ENCODE assay signal across 10 cellular contexts in the genomic region with DNA sequence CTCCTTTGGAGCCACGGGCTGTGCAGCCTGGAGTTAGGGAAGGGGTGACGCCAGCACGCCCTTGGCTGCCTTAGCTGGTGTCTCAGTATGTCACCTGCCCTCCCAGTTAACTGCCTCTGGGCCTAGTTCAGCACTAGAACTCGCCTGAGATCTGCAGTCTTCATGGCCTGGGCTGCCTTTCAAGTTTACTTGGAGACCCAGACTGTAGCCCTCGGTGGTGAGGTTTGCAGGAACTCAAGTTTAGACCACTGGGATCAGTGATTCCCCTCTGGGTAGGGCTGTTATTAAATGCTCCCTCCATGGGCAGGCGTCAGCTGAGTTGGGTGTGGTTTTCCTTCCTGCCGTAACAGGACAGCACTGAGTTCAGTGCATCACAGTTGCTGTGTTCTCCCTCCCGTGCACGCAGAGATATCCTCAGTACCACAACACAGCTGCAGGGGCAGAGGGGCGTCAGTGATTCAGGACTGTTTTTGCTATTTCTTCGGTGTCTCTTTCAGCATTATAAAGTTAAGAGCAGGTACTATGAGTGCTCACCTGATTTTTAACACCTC. TPM values are rescaled to one million over a fixed set of nuclear protein-coding genes. Genes with fewer than 3 reads are reported as not detected.
DNase-seq lines count a peak whose midpoint lies in the region; ATAC-seq and TF ChIP-seq lines count a peak whose summit lies in the region.
"Had no signal": no experiment of that assay in that cellular context is flagged by ENCODE, and none has a peak within 500 bp of the region (broad histone marks: within the 10 kb centered on the region; RNA-seq: fewer than 3 reads in every experiment).

No MANE protein-coding gene starts in this region.

- no peaks in the 10 kb centered on the region for H3K27me3 Mint-ChIP-seq in activated naive CD4-positive, alpha-beta T cell treated with anti-CD3 and anti-CD28 coated beads for 36 hours (ENCODE audit: low read depth)
- no peaks in the 10 kb centered on the region for H3K27me3 Mint-ChIP-seq in naive thymus-derived CD4-positive, alpha-beta T cell
- no peaks in the 10 kb centered on the region for H3K27me3 Mint-ChIP-seq in Caco-2 (ENCODE audit: insufficient read depth, unreplicated experiment)

- POLR2A ChIA-PET in naive thymus-derived CD4-positive, alpha-beta T cell (lab: Charles Lee), result interaction anchor here (0.6 to 9.0 kb wide), 16 partner anchors 9 to 654 kb away, joined by 3 to 58 read pairs (median 4); partner anchors contain the start of genes HELQ, HNRNPDL, MRPS18C and PLAC8
- POLR2A ChIA-PET in Caco-2 (lab: Charles Lee), result no interaction called here

- peaks cover 3 to 20% (median 6%) of the 10 kb centered on the region in 3 experiments for H3K36me3 ChIP-seq in naive thymus-derived CD4-positive, alpha-beta T cell (ENCODE audit: control insufficient read depth in 2 of 3, insufficient read depth in 3 of 3, low read length in 3 of 3)
- H3K36me3 ChIP-seq in Caco-2 (ENCODE audit: control insufficient read depth, insufficient read depth, low read length), result no peaks in the 10 kb centered on the region
- H3K36me3 ChIP-seq: adrenal gland had no signal

- intact Hi-C loops in activated naive CD4-positive, alpha-beta T cell treated with anti-CD3 and anti-CD28 coated beads for 36 hours (cut with micrococcal nuclease), result loop anchor here (1.0 kb wide), 1 partner anchor 10 kb away; no protein-coding TSS in a partner anchor
- intact Hi-C loops in naive thymus-derived CD4-positive, alpha-beta T cell (cut with micrococcal nuclease), result loop anchor here (1.0 to 2.0 kb wide), 7 partner anchors 10 to 176 kb away; partner anchors contain the start of gene PLAC8 (in 1 of the 2)
- intact Hi-C loops in Caco-2 (cut with micrococcal nuclease; ENCODE audit: unreplicated experiment), result no loop called here

- H3K36me3 Mint-ChIP-seq in activated naive CD4-positive, alpha-beta T cell treated with anti-CD3 and anti-CD28 coated beads for 36 hours (ENCODE audit: low read depth), result peaks cover 11% of the 10 kb centered on the region
- peaks cover 6 to 49% (median 27%) of the 10 kb centered on the region in 5 donors for H3K36me3 Mint-ChIP-seq in naive thymus-derived CD4-positive, alpha-beta T cell
- H3K36me3 Mint-ChIP-seq in Caco-2 (ENCODE audit: insufficient read depth, unreplicated experiment), result peaks cover 9% of the 10 kb centered on the region

- ATAC-seq in GM18868 (IDR thresholded peaks at IDR 0.05; ENCODE audit: unreplicated experiment), result peak; percentile 46
- ATAC-seq in naive thymus-derived CD4-positive, alpha-beta T cell, result peak; percentile 98
- no peak for ATAC-seq in GM18520 (IDR thresholded peaks at IDR 0.05; ENCODE audit: unreplicated experiment)

- no peak overlapping the region for H3K4me3 Mint-ChIP-seq in activated naive CD4-positive, alpha-beta T cell treated with anti-CD3 and anti-CD28 coated beads for 36 hours
- peak overlapping the region; percentile 43 to 74 (median 62) for H3K4me3 Mint-ChIP-seq in naive thymus-derived CD4-positive, alpha-beta T cell
- H3K4me3 Mint-ChIP-seq in Caco-2 (ENCODE audit: unreplicated experiment), result no peak overlapping the region

- no peaks in the 10 kb centered on the region for H3K9me3 Mint-ChIP-seq in activated naive CD4-positive, alpha-beta T cell treated with anti-CD3 and anti-CD28 coated beads for 36 hours
- peaks cover 0 to 6% (median 2%) of the 10 kb centered on the region in 11 donors for H3K9me3 Mint-ChIP-seq in naive thymus-derived CD4-positive, alpha-beta T cell
- H3K9me3 Mint-ChIP-seq in Caco-2 (ENCODE audit: unreplicated experiment), result no peaks in the 10 kb centered on the region

- peak; percentile 56 to 72 for DNase-seq in NOMO-1 (lab: John Stamatoyannopoulos, UW; ENCODE audit: unreplicated experiment in 2 of 2)
- peak; percentile 59 for DNase-seq in activated naive CD4-positive, alpha-beta T cell treated with anti-CD3 and anti-CD28 coated beads for 36 hours
- DNase-seq in naive thymus-derived CD4-positive, alpha-beta T cell, result peak; percentile 36 to 86 (median 77)
- DNase-seq in Caco-2, result no peak
- DNase-seq in inferior parietal cortex (ENCODE audit: extremely low spot score), result no peak
- no peak for DNase-seq in NCI-H146 treated with DMSO at 0.1 percent for 48 hours (lab: John Stamatoyannopoulos, UW; ENCODE audit: unreplicated experiment)
- DNase-seq: islet precursor cell had no signal

- H3K4me1 Mint-ChIP-seq in activated naive CD4-positive, alpha-beta T cell treated with anti-CD3 and anti-CD28 coated beads for 36 hours (ENCODE audit: low read depth), result peaks cover 29% of the 10 kb centered on the region
- H3K4me1 Mint-ChIP-seq in naive thymus-derived CD4-positive, alpha-beta T cell, result peaks cover 25 to 55% (median 43%) of the 10 kb centered on the region in 7 donors
- no peaks in the 10 kb centered on the region for H3K4me1 Mint-ChIP-seq in Caco-2 (ENCODE audit: low read depth, unreplicated experiment)

- H3K4me3 ChIP-seq in naive thymus-derived CD4-positive, alpha-beta T cell (ENCODE audit: low read length), result no peak overlapping the region
- no peak overlapping the region for H3K4me3 ChIP-seq in Caco-2 (ENCODE audit: low read depth, low read length)
- H3K4me3 ChIP-seq: adrenal gland had no signal

- no peak for TF ChIP-seq CTCF in Caco-2 (IDR thresholded peaks at IDR 0.05; ENCODE audit: insufficient read depth in 1 of 2, low read depth in 1 of 2, low read length in 1 of 2, severe bottlenecking in 1 of 2, unreplicated experiment in 1 of 2)

- no TSS peak for BruUV-seq in Caco-2 (replicated peaks; lab: Mats Ljungman, UMichigan)

- H3K9me3 ChIP-seq in naive thymus-derived CD4-positive, alpha-beta T cell (ENCODE audit: control insufficient read depth in 2 of 3, low read length in 3 of 3), result peaks cover 0 to 5% (median 0%) of the 10 kb centered on the region in 3 experiments
- no peaks in the 10 kb centered on the region for H3K9me3 ChIP-seq in Caco-2
- H3K9me3 ChIP-seq: adrenal gland had no signal

- H3K27ac ChIP-seq in naive thymus-derived CD4-positive, alpha-beta T cell (ENCODE audit: low read depth, low read length), result peak overlapping the region; percentile 70
- H3K27ac ChIP-seq: adrenal gland had no signal

- no peak overlapping the region for H3K27ac Mint-ChIP-seq in activated naive CD4-positive, alpha-beta T cell treated with anti-CD3 and anti-CD28 coated beads for 36 hours
- H3K27ac Mint-ChIP-seq in naive thymus-derived CD4-positive, alpha-beta T cell, result peak overlapping the region; percentile 88 to 99 (median 94)
- no peak overlapping the region for H3K27ac Mint-ChIP-seq in Caco-2 (ENCODE audit: unreplicated experiment)

- CTCF ChIA-PET in activated naive CD4-positive, alpha-beta T cell treated with anti-CD3 and anti-CD28 coated beads for 36 hours (lab: Charles Lee), result interaction anchor here (0.8 to 1.9 kb wide), 8 partner anchors 9 to 177 kb away, joined by 3 to 8 read pairs (median 4); no protein-coding TSS in a partner anchor
- CTCF ChIA-PET in naive thymus-derived CD4-positive, alpha-beta T cell (lab: Charles Lee), result interaction anchor here (0.7 to 2.6 kb wide), 14 partner anchors 9 to 198 kb away, joined by 3 to 26 read pairs (median 4); partner anchors contain the start of gene PLAC8
- CTCF ChIA-PET in Caco-2 (lab: Charles Lee), result interaction anchor here (0.5 kb wide), 1 partner anchor 198 kb away, joined by 4 read pairs; no protein-coding TSS in a partner anchor

- H3K27me3 ChIP-seq in naive thymus-derived CD4-positive, alpha-beta T cell (ENCODE audit: control insufficient read depth in 2 of 2, insufficient read depth in 2 of 2, low read length in 2 of 2), result no peaks in the 10 kb centered on the region
- H3K27me3 ChIP-seq in Caco-2 (replicated peaks; ENCODE audit: control insufficient read depth, insufficient read depth, low read length), result no peaks in the 10 kb centered on the region
- H3K27me3 ChIP-seq: adrenal gland had no signal

- H3K4me1 ChIP-seq in naive thymus-derived CD4-positive, alpha-beta T cell (ENCODE audit: control insufficient read depth in 2 of 2, insufficient read depth in 2 of 2, low read length in 2 of 2), result peaks cover 12 to 29% of the 10 kb centered on the region in 2 donors
- H3K4me1 ChIP-seq in Caco-2, result no peaks in the 10 kb centered on the region
- H3K4me1 ChIP-seq: adrenal gland had no signal

RNA-seq across cellular contexts. Expression of gene PLAC8, which starts 30.5 kb away (rescaled TPM):
- 10 to 100 TPM; 62.0 to 62.3 TPM for total RNA-seq in activated naive CD4-positive, alpha-beta T cell treated with anti-CD3 and anti-CD28 coated beads for 36 hours
- 100 to 1,000 TPM; 204 to 340 (median 247) TPM for total RNA-seq in naive thymus-derived CD4-positive, alpha-beta T cell
- polyA plus RNA-seq in naive thymus-derived CD4-positive, alpha-beta T cell, result 100 to 1,000 TPM; 336 to 634 TPM
- total RNA-seq in Caco-2 (2022), result 13.6 and 23.0 TPM in 2 replicates

RNA-seq across cellular contexts. Expression of gene COPS4, which starts 49.0 kb away (rescaled TPM):
- total RNA-seq in activated naive CD4-positive, alpha-beta T cell treated with anti-CD3 and anti-CD28 coated beads for 36 hours, result 10 to 100 TPM; 37.1 to 38.6 TPM
- total RNA-seq in naive thymus-derived CD4-positive, alpha-beta T cell, result 10 to 100 TPM; 23.5 to 32.8 (median 24.7) TPM
- polyA plus RNA-seq in naive thymus-derived CD4-positive, alpha-beta T cell, result 10 to 100 TPM; 53.7 to 59.7 TPM
- 34.5 and 36.3 TPM in 2 replicates for total RNA-seq in Caco-2 (2022)

Comparison
In these comparisons a context has a peak if more than half of its experiments do, and no peak if none do; other contexts are left out.
1. DNase-seq: peak in NOMO-1 (2 of 2), activated naive CD4-positive, alpha-beta T cell treated with anti-CD3 and anti-CD28 coated beads for 36 hours (single experiment) and naive thymus-derived CD4-positive, alpha-beta T cell (9 of 9); none in Caco-2 (0 of 2), inferior parietal cortex (single experiment) and NCI-H146 treated with DMSO at 0.1 percent for 48 hours (single experiment).
2. H3K27ac Mint-ChIP-seq: peak in naive thymus-derived CD4-positive, alpha-beta T cell (9 of 9); none in activated naive CD4-positive, alpha-beta T cell treated with anti-CD3 and anti-CD28 coated beads for 36 hours (single experiment) and Caco-2 (single experiment).
3. H3K4me3 Mint-ChIP-seq: peak in naive thymus-derived CD4-positive, alpha-beta T cell (10 of 10); none in activated naive CD4-positive, alpha-beta T cell treated with anti-CD3 and anti-CD28 coated beads for 36 hours (single experiment) and Caco-2 (single experiment).